ENCODE assay signal across 8 cellular contexts in genomic region chr3:58236527-58237237, GRCh38. TPM values are rescaled to one million over a fixed set of nuclear protein-coding genes. Genes with fewer than 3 reads are reported as not detected.
DNase-seq lines count a peak whose midpoint lies in the region; ATAC-seq lines count a peak whose summit lies in the region.

No MANE protein-coding gene starts in this region.

- no peaks in the 10 kb centered on the region for H3K9me3 Mint-ChIP-seq in CD4-positive, CD25-positive, alpha-beta regulatory T cell

- peak overlapping the region; percentile 90 to 93 (median 92) for H3K4me3 Mint-ChIP-seq in CD4-positive, CD25-positive, alpha-beta regulatory T cell

- peaks cover 53% of the 10 kb centered on the region for H3K27me3 Mint-ChIP-seq in CD4-positive, CD25-positive, alpha-beta regulatory T cell

- peaks cover 12% of the 10 kb centered on the region for H3K27me3 ChIP-seq in CD4-positive, CD25-positive, alpha-beta regulatory T cell (ENCODE audit: control insufficient read depth, insufficient read depth, low read length)
- H3K27me3 ChIP-seq in MG63 (no peaks in the 10 kb centered on the region), duodenal mucosa (ENCODE audit: control insufficient read depth in 1 of 2, insufficient read depth in 2 of 2, low read length in 2 of 2) (no peaks in the 10 kb centered on the region), muscle layer of duodenum (ENCODE audit: low read depth, low read length) (no peaks in the 10 kb centered on the region)

- no peak for DNase-seq in CD4-positive, CD25-positive, alpha-beta regulatory T cell
- no peak for DNase-seq in MG63
- no peak for DNase-seq in T1000 (lab: John Stamatoyannopoulos, UW)
- no peak for DNase-seq in stimulated activated naive CD4-positive, alpha-beta T cell (lab: John Stamatoyannopoulos, UW)

- no peak for ATAC-seq in CD4-positive, CD25-positive, alpha-beta regulatory T cell (ENCODE audit: low read depth in 2 of 2)
- ATAC-seq in GM18502 (IDR thresholded peaks at IDR 0.05; ENCODE audit: poor library complexity, unreplicated experiment), result no peak
- ATAC-seq in HG02571 (IDR thresholded peaks at IDR 0.05; ENCODE audit: unreplicated experiment), result no peak

- peak overlapping the region; percentile 41 for H3K27ac ChIP-seq in CD4-positive, CD25-positive, alpha-beta regulatory T cell (ENCODE audit: insufficient read depth, low read length, poor library complexity, severe bottlenecking)
- no peak overlapping the region for H3K27ac ChIP-seq in duodenal mucosa (ENCODE audit: low read depth, low read length)
- H3K27ac ChIP-seq in muscle layer of duodenum (ENCODE audit: low read length), result peak overlapping the region; percentile 69

- peak overlapping the region; percentile 82 to 93 for H3K9ac ChIP-seq in duodenal mucosa (ENCODE audit: low read depth in 1 of 2, low read length in 2 of 2)

- H3K27ac Mint-ChIP-seq in CD4-positive, CD25-positive, alpha-beta regulatory T cell, result peak overlapping the region in 2 of 3 donors; percentile 52 to 88

- no peaks in the 10 kb centered on the region for H3K36me3 ChIP-seq in CD4-positive, CD25-positive, alpha-beta regulatory T cell (ENCODE audit: control insufficient read depth, insufficient read depth, low read length)
- H3K36me3 ChIP-seq in MG63, result no peaks in the 10 kb centered on the region
- no peaks in the 10 kb centered on the region for H3K36me3 ChIP-seq in duodenal mucosa (ENCODE audit: control insufficient read depth in 1 of 2, insufficient read depth in 2 of 2, low read length in 2 of 2)
- no peaks in the 10 kb centered on the region for H3K36me3 ChIP-seq in muscle layer of duodenum (ENCODE audit: control insufficient read depth in 1 of 2, insufficient read depth in 2 of 2, low read length in 2 of 2)

- peak overlapping the region; percentile 71 for H3K4me3 ChIP-seq in CD4-positive, CD25-positive, alpha-beta regulatory T cell (ENCODE audit: low read depth, low read length)
- H3K4me3 ChIP-seq in MG63 (peak overlapping the region; percentile 65), duodenal mucosa (ENCODE audit: low read depth in 1 of 2, low read length in 2 of 2) (peak overlapping the region; percentile 88 to 97), muscle layer of duodenum (ENCODE audit: low read depth in 1 of 2, low read length in 2 of 2) (peak overlapping the region; percentile 88 to 89)

- H3K36me3 Mint-ChIP-seq in CD4-positive, CD25-positive, alpha-beta regulatory T cell, result no peaks in the 10 kb centered on the region

- H3K9me3 ChIP-seq in CD4-positive, CD25-positive, alpha-beta regulatory T cell (ENCODE audit: control insufficient read depth in 2 of 2, low read length in 2 of 2), result no peaks in the 10 kb centered on the region
- H3K9me3 ChIP-seq in MG63 (no peaks in the 10 kb centered on the region), duodenal mucosa (ENCODE audit: control insufficient read depth in 1 of 2, low read length in 2 of 2) (no peaks in the 10 kb centered on the region), muscle layer of duodenum (ENCODE audit: control insufficient read depth in 1 of 2, low read length in 2 of 2) (no peaks in the 10 kb centered on the region)

- H3K4me1 Mint-ChIP-seq in CD4-positive, CD25-positive, alpha-beta regulatory T cell, result peaks cover 4 to 18% (median 9%) of the 10 kb centered on the region in 4 donors

- peaks cover 17% of the 10 kb centered on the region for H3K4me1 ChIP-seq in CD4-positive, CD25-positive, alpha-beta regulatory T cell (ENCODE audit: control insufficient read depth, insufficient read depth, low read length, poor library complexity, severe bottlenecking)
- peaks cover 23 to 27% of the 10 kb centered on the region in 2 donors for H3K4me1 ChIP-seq in duodenal mucosa (ENCODE audit: control insufficient read depth in 1 of 2, insufficient read depth in 2 of 2, low read length in 2 of 2)
- H3K4me1 ChIP-seq in muscle layer of duodenum (ENCODE audit: control insufficient read depth in 1 of 2, insufficient read depth in 2 of 2, low read length in 2 of 2), result peaks cover 11 to 12% of the 10 kb centered on the region in 2 donors

RNA-seq across cellular contexts. Expression of gene ABHD6, which starts 0.9 kb away (rescaled TPM):
- total RNA-seq in CD4-positive, CD25-positive, alpha-beta regulatory T cell, result 3.9 TPM
- 1 to 10 TPM; 3.8 to 7.8 (median 5.1) TPM for polyA plus RNA-seq in CD4-positive, CD25-positive, alpha-beta regulatory T cell
- 1.9 and 2.1 TPM in 2 replicates for total RNA-seq in MG63 (2014; rRNA removed; shearing (Covaris generic); ENCODE audit: low replicate concordance)

RNA-seq across cellular contexts. Expression of gene DNASE1L3, which starts 25.9 kb away (rescaled TPM):
- total RNA-seq in CD4-positive, CD25-positive, alpha-beta regulatory T cell, result not detected
- polyA plus RNA-seq in CD4-positive, CD25-positive, alpha-beta regulatory T cell, result under 1 TPM in 1 of 4 donors, not detected in 3; 0.14 TPM
- total RNA-seq in MG63 (2014; rRNA removed; shearing (Covaris generic); ENCODE audit: low replicate concordance), result not detected in 2 replicates
